In the genomic region with DNA sequence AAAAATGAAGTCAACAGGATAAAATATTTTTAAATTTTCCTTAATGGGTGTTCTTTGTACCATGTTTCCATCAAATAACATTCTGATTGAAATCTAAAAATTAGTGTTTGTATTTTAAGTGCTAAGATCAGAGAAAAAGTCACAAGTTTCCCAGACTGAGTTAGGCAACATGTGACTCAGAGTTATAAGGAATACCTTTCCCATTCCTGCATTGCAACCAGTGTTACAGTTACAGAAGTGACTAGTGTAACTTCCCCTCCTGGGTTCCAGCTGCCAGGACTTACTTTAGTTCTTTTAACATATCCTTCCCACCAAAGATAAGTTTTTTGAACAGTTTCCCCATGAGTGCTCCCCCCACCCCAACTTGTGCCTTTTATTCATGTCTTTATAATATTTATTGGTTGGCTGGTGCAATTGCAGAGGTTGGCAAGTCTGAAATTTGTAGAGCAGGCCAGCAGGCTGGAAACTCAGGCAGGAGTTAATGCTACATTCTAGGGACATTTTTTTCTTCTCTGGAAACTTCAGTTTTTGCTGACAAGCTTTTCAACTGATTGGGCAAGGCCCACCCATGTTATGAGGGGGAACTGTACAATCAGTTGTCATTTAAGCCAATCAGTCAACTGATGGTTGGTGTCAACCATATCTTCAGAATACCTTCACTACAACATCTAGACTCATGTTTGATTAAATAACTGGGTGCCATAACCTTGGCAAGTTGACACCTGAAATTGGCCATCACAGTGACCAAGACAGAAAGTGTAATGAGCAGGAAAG, we compare ENCODE assay signal across 21 cellular contexts. TPM values are rescaled to one million over a fixed set of nuclear protein-coding genes. Genes with fewer than 3 reads are reported as not detected.
"Had no signal": no experiment of that assay in that cellular context is flagged by ENCODE, and none has a peak within 500 bp of the region (broad histone marks: within the 10 kb centered on the region; RNA-seq: fewer than 3 reads in every experiment).

No MANE protein-coding gene starts in this region.

- H3K9me3 ChIP-seq: lower lobe of right lung, right atrium auricular region, vagina had no signal

- H3K9me3 Mint-ChIP-seq: activated naive CD8-positive, alpha-beta T cell treated with anti-CD3 and anti-CD28 coated beads for 36 hours; activated T-helper 1 cell treated with anti-CD3 and anti-CD28 coated beads, Interleukin-12 subunit alpha, Interleukin-12 subunit beta, Interleukin-2, Interleukin-4 antibody, amounts not matched to agents 30 ng/mL and 10 ng/mL and 1 ng/mL, durations not matched to agents 14 hours and 24 hours and 36 hours; T-helper 2 cell treated with Interferon-gamma antibody and Interleukin-4, amounts not matched to agents 5 μg/mL and 100 μg/mL, for 36 hours had no signal

- H3K27ac ChIP-seq: lower lobe of right lung, right atrium auricular region, skin epidermis, tibial nerve, vagina had no signal

- H3K4me3 ChIP-seq: lower lobe of right lung, right atrium auricular region, skin epidermis, tibial nerve, vagina had no signal

- H3K4me1 Mint-ChIP-seq: activated CD4-positive, alpha-beta T cell treated with anti-CD3 and anti-CD28 coated beads, Interleukin-2, amount 10 ng/mL, durations not matched to agents 7 days and 5 days; activated naive CD8-positive, alpha-beta T cell treated with anti-CD3 and anti-CD28 coated beads for 36 hours; brain; mesothelial cell of epicardium; nephron progenitor cell; stimulated activated naive B cell treated with anti-CD40 and anti-IgM and Interleukin-4, amounts not matched to agents 10 μg/mL and 1 μg/mL and 100 μg/mL, for 72 hours had no signal

- H3K4me1 ChIP-seq: lower lobe of right lung, right atrium auricular region, tibial nerve, vagina had no signal

- H3K36me3 Mint-ChIP-seq: activated naive CD8-positive, alpha-beta T cell treated with anti-CD3 and anti-CD28 coated beads for 36 hours; brain; mesothelial cell of epicardium had no signal

- ATAC-seq: left colon; lower lobe of right lung; stimulated activated naive B cell treated with anti-CD40 and anti-IgM and Interleukin-4, amounts not matched to agents 10 μg/mL and 1 μg/mL and 100 μg/mL, for 72 hours had no signal

- H3K27ac Mint-ChIP-seq: activated CD4-positive, alpha-beta T cell treated with anti-CD3 and anti-CD28 coated beads, Interleukin-2, amount 10 ng/mL, durations not matched to agents 7 days and 5 days; activated naive CD8-positive, alpha-beta T cell treated with anti-CD3 and anti-CD28 coated beads for 36 hours; activated T-helper 1 cell treated with anti-CD3 and anti-CD28 coated beads, Interleukin-12 subunit alpha, Interleukin-12 subunit beta, Interleukin-2, Interleukin-4 antibody, amounts not matched to agents 30 ng/mL and 10 ng/mL and 1 ng/mL, durations not matched to agents 14 hours and 24 hours and 36 hours; brain; mesothelial cell of epicardium; nephron progenitor cell; stimulated activated naive B cell treated with anti-CD40 and anti-IgM and Interleukin-4, amounts not matched to agents 10 μg/mL and 1 μg/mL and 100 μg/mL, for 72 hours; T-helper 2 cell treated with Interferon-gamma antibody and Interleukin-4, amounts not matched to agents 5 μg/mL and 100 μg/mL, for 36 hours had no signal

- H3K36me3 ChIP-seq: lower lobe of right lung, right atrium auricular region, tibial nerve, vagina had no signal

- H3K27me3 ChIP-seq: right atrium auricular region, tibial nerve, vagina had no signal

- DNase-seq: activated CD4-positive, alpha-beta T cell treated with anti-CD3 and anti-CD28 coated beads, Interleukin-2, amount 10 ng/mL, durations not matched to agents 7 days and 5 days; activated naive CD8-positive, alpha-beta T cell treated with anti-CD3 and anti-CD28 coated beads for 36 hours; effector CD8-positive, alpha-beta T cell; foreskin melanocyte; head of caudate nucleus; left colon; lower lobe of right lung; nephron progenitor cell; occipital lobe; stimulated activated CD4-positive, alpha-beta T cell treated with anti-CD3 and anti-CD28 coated beads, Interleukin-15, amount 100 ng/mL, for 24 hours; stimulated activated CD4-positive, alpha-beta T cell treated with anti-CD3 and anti-CD28 coated beads, Interleukin-4, amount 100 ng/mL, for 1 hour; stimulated activated naive B cell treated with anti-CD40 and anti-IgM and Interleukin-4, amounts not matched to agents 10 μg/mL and 1 μg/mL and 100 μg/mL, for 72 hours had no signal

- H3K4me3 Mint-ChIP-seq: activated CD4-positive, alpha-beta T cell treated with anti-CD3 and anti-CD28 coated beads, Interleukin-2, amount 10 ng/mL, durations not matched to agents 7 days and 5 days; activated naive CD8-positive, alpha-beta T cell treated with anti-CD3 and anti-CD28 coated beads for 36 hours; activated T-helper 1 cell treated with anti-CD3 and anti-CD28 coated beads, Interleukin-12 subunit alpha, Interleukin-12 subunit beta, Interleukin-2, Interleukin-4 antibody, amounts not matched to agents 30 ng/mL and 10 ng/mL and 1 ng/mL, durations not matched to agents 14 hours and 24 hours and 36 hours; brain; mesothelial cell of epicardium; nephron progenitor cell; stimulated activated naive B cell treated with anti-CD40 and anti-IgM and Interleukin-4, amounts not matched to agents 10 μg/mL and 1 μg/mL and 100 μg/mL, for 72 hours; T-helper 2 cell treated with Interferon-gamma antibody and Interleukin-4, amounts not matched to agents 5 μg/mL and 100 μg/mL, for 36 hours had no signal

RNA-seq across cellular contexts. Expression of gene ESR1, which starts 22.9 kb away (rescaled TPM):
- total RNA-seq: endothelial cell of umbilical vein, mesothelial cell of epicardium had no signal
